In the genomic region with DNA sequence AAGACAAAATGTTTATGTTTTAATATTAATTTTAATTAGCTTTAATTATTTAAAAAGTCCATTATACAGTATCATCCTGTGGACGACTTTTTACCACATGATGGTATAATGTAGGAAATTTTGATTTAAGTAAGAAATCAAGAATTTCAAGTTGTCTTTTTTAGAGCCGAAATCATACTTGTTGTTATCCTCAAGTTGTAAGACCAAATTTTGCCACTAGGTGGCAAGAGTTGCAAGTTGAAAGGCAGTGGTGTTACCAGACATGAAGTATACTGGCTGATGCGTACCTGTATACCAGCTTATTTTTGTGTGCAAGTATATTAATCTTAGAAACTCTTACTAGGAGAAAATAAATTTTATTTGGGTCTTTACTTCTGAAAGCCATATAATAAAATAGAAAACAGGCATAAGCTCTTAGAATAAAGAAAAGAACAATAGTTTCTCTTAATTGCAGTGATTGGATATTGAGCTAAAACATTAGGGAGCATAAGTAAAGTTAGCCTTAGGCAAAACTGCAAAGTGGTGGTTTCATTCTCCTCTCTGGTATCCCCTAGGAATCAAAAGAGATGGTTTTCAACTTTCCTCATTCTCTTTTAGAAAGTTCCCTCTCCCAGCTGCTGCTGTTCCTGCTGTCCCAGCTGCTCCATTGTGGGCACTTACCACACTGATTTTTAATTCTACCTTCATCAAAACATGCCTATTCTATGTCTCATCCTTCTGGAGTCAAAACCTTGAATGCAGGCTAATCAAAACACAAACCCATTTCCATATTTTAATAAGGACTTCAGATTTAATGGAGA, we compare ENCODE assay signal across 8 cellular contexts.
A peak's percentile ranks its signal among the peaks of the same experiment; 100 is the strongest.
DNase-seq lines count a peak whose midpoint lies in the region; ATAC-seq, FAIRE-seq and TF ChIP-seq lines count a peak whose summit lies in the region.

No MANE protein-coding gene starts in this region.

- DNase-seq in ELR (ENCODE audit: low read depth): peak; percentile 69
- peak; percentile 13 for DNase-seq in NCI-H524 treated with DMSO at 0.1 percent for 48 hours (lab: John Stamatoyannopoulos, UW)
- peak; percentile 26 to 63 (median 44) for DNase-seq in body of pancreas
- peak; percentile 11 for DNase-seq in keratinocyte (ENCODE audit: low read depth, low spot score)
- DNase-seq in thyroid gland: peak in 1 of 2 donors; percentile 6
- no peak for DNase-seq in omental fat pad (ENCODE audit: low spot score)

- H3K27me3 ChIP-seq in body of pancreas (no peaks in the 10 kb centered on the region), keratinocyte (ENCODE audit: control insufficient read depth, extremely low read depth, insufficient read depth, low read length) (no peaks in the 10 kb centered on the region), thyroid gland (no peaks in the 10 kb centered on the region)

- WGBS in body of pancreas, 2 donors: 6% methylated on average over 3 of the region's 3 CpGs
- 21 to 23% methylated on average over 3 of the region's 3 CpGs for WGBS in thyroid gland, 2 donors

- dilution Hi-C loops in keratinocyte (cut with MboI; ENCODE audit: extremely low pct_ligation_motif_present, low sequenced_read_pairs): no loop called here

- H3K27ac ChIP-seq in body of pancreas (no peak overlapping the region), keratinocyte (ENCODE audit: control insufficient read depth, insufficient read depth, low read length) (no peak overlapping the region), thyroid gland (no peak overlapping the region)

- ATAC-seq in GM19463 (IDR thresholded peaks at IDR 0.05; ENCODE audit: unreplicated experiment) (peak; percentile 93), HG03521 (IDR thresholded peaks at IDR 0.05; ENCODE audit: unreplicated experiment) (peak; percentile 82), body of pancreas (peak; percentile 52), omental fat pad (ENCODE audit: low FRiP score) (no peak)

- H3K9me3 ChIP-seq in body of pancreas (peaks cover 0 to 6% (median 0%) of the 10 kb centered on the region in 3 donors), keratinocyte (ENCODE audit: control insufficient read depth, low read depth, low read length) (no peaks in the 10 kb centered on the region), thyroid gland (no peaks in the 10 kb centered on the region)

- no peaks in the 10 kb centered on the region for H4K20me1 ChIP-seq in keratinocyte (ENCODE audit: control insufficient read depth, extremely low read depth, insufficient read depth, low read length)

- no peak overlapping the region for H3K4me3 ChIP-seq in body of pancreas
- no peak overlapping the region for H3K4me3 ChIP-seq in keratinocyte (ENCODE audit: control insufficient read depth in 2 of 3, extremely low read depth in 1 of 3, insufficient read depth in 2 of 3, low read depth in 1 of 3, low read length in 3 of 3)
- no peak overlapping the region for H3K4me3 ChIP-seq in thyroid gland (replicated peaks in 1 of 3)

- no peak for TF ChIP-seq POLR2A in body of pancreas (IDR thresholded peaks at IDR 0.05)
- no peak for TF ChIP-seq POLR2A in thyroid gland (IDR thresholded peaks at IDR 0.05)

- TF ChIP-seq CTCF in body of pancreas (IDR thresholded peaks at IDR 0.05) (peak; percentile 7 to 79 (median 74)), keratinocyte (optimal IDR thresholded peaks at IDR 0.05 in 1 of 3, IDR thresholded peaks at IDR 0.05 in 1 of 3, conservative IDR thresholded peaks at IDR 0.05 in 1 of 3; ENCODE audit: extremely low read depth in 1 of 3, insufficient read depth in 2 of 3, low read length in 3 of 3) (peak; percentile 58 to 63 (median 60)), thyroid gland (IDR thresholded peaks at IDR 0.05) (peak in 5 of 6 experiments; percentile 38 to 65 (median 50)), omental fat pad (IDR thresholded peaks at IDR 0.05) (no peak)

- H3K9ac ChIP-seq in keratinocyte (ENCODE audit: control insufficient read depth, extremely low read depth, insufficient read depth, low read length): no peak overlapping the region

- no peaks in the 10 kb centered on the region for H3K79me2 ChIP-seq in keratinocyte (ENCODE audit: control insufficient read depth, insufficient read depth, low read length)

- H3K36me3 ChIP-seq in body of pancreas (replicated peaks in 1 of 2; ENCODE audit: insufficient read depth in 1 of 2, low read depth in 2 of 2): no peaks in the 10 kb centered on the region
- H3K36me3 ChIP-seq in keratinocyte (ENCODE audit: control insufficient read depth in 2 of 2, extremely low read depth in 1 of 2, insufficient read depth in 2 of 2, low read length in 2 of 2): no peaks in the 10 kb centered on the region
- H3K36me3 ChIP-seq in thyroid gland: no peaks in the 10 kb centered on the region

- H3K4me1 ChIP-seq in body of pancreas (no peaks in the 10 kb centered on the region), keratinocyte (ENCODE audit: control insufficient read depth, extremely low read depth, insufficient read depth, low read length) (no peaks in the 10 kb centered on the region), thyroid gland (no peaks in the 10 kb centered on the region)

- intact Hi-C loops in body of pancreas (cut with DNase I): loop anchor here (10.0 kb wide), 1 partner anchor 280 kb away; no protein-coding TSS in a partner anchor
- intact Hi-C loops in thyroid gland (cut with DNase I): no loop called here

- no peaks in the 10 kb centered on the region for H3K9me1 ChIP-seq in keratinocyte (ENCODE audit: control insufficient read depth, extremely low read depth, insufficient read depth, low read length)

- FAIRE-seq in keratinocyte (lab: Jason Lieb, UNC): peak; percentile 71

- H3K4me2 ChIP-seq in keratinocyte (ENCODE audit: control insufficient read depth, extremely low read depth, insufficient read depth, low read depth, low read length): no peak overlapping the region

- no peak overlapping the region for H2AFZ ChIP-seq in keratinocyte (ENCODE audit: control insufficient read depth, low read length)

Comparison
In these comparisons a context has a peak if more than half of its experiments do, and no peak if none do; other contexts are left out.
1. CTCF ChIP-seq: peak in body of pancreas (7 of 7), keratinocyte (3 of 3) and thyroid gland (5 of 6); none in omental fat pad (0 of 3).